In the genomic region with DNA sequence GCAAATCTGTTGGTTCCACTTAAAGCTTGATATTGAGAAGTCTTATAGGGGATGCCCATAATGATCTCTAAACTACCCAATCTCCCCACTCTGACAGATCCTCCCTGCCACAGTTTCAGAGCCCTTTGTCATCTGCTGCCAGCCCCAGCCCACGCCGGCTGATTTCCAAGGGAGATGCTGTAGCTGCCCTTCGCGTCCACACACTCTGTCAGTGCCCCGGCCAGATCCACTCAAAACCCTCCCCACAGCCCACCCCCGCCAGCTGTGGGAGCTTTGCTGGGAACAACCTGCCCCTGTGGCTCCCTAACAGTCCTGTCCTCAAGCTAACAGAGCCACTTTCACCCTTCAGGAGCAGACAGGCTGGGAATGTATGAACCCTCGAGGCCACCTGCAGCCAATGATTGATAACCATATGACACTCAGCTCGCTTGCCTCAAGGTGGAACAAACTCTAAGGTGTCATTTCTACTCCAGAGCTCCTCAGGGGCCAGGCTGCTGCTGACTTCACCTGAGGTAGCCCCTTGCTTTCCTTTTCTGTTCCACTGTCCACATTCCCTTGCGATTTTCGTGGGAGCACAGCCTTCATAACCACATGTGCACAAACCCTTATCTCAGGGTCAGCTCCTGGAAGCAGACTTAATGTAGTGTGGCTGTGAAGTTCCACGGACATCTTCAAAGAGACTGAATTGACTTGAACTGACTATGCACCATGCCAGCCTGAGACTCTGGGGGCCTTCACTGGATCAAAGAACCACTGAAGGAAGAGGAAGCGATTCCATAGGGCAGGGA, we compare ENCODE assay signal across 23 cellular contexts.
DNase-seq lines count a peak whose midpoint lies in the region; ATAC-seq and TF ChIP-seq lines count a peak whose summit lies in the region.
"Had no signal": no experiment of that assay in that cellular context is flagged by ENCODE, and none has a peak within 500 bp of the region (broad histone marks: within the 10 kb centered on the region; RNA-seq: fewer than 3 reads in every experiment).

No MANE protein-coding gene starts in this region.

- no peak overlapping the region for H3K14ac ChIP-seq in neuronal stem cell (ENCODE audit: low read length)

- no peak overlapping the region for H2AFZ ChIP-seq in PC-3 (ENCODE audit: low read length)
- H2AFZ ChIP-seq in neuronal stem cell (ENCODE audit: low read length) = no peak overlapping the region
- H2AFZ ChIP-seq in OCI-LY7 (ENCODE audit: low read length) = no peak overlapping the region
- H2AFZ ChIP-seq: GM23248 had no signal

- intact Hi-C loops in PC-3 (cut with micrococcal nuclease) (no loop called here), OCI-LY7 (cut with micrococcal nuclease; ENCODE audit: unreplicated experiment) (no loop called here)

- H4K20me1 ChIP-seq in BLaER1 (no peaks in the 10 kb centered on the region), PC-3 (ENCODE audit: low read length) (no peaks in the 10 kb centered on the region), OCI-LY7 (ENCODE audit: insufficient read depth, low read length) (no peaks in the 10 kb centered on the region)

- H3K27ac ChIP-seq in BLaER1 = no peak overlapping the region
- H3K27ac ChIP-seq in PC-3 (ENCODE audit: low read length) = peak overlapping the region; percentile 80
- H3K27ac ChIP-seq in epithelial cell of prostate = peak overlapping the region; percentile 81
- no peak overlapping the region for H3K27ac ChIP-seq in neuronal stem cell (replicated peaks; ENCODE audit: low read length)
- no peak overlapping the region for H3K27ac ChIP-seq in OCI-LY7 (ENCODE audit: low read depth, low read length, poor library complexity, severe bottlenecking)
- H3K27ac ChIP-seq: GM23248, KMS-11 had no signal

- H3K18ac ChIP-seq in neuronal stem cell (ENCODE audit: low read length) = peak overlapping the region; percentile 23

- TF ChIP-seq CTCF in PC-3 (conservative IDR thresholded peaks at IDR 0.05; ENCODE audit: low read depth, low read length) = no peak
- no peak for TF ChIP-seq CTCF in OCI-LY7 (conservative IDR thresholded peaks at IDR 0.05; ENCODE audit: low read length)

- H3K9me3 ChIP-seq in BLaER1 (no peaks in the 10 kb centered on the region), PC-3 (ENCODE audit: low read length) (no peaks in the 10 kb centered on the region), neuronal stem cell (replicated peaks in 1 of 2; ENCODE audit: control insufficient read depth in 2 of 2, insufficient read depth in 1 of 2, low read depth in 1 of 2, low read length in 2 of 2) (no peaks in the 10 kb centered on the region), OCI-LY7 (ENCODE audit: low read length) (no peaks in the 10 kb centered on the region)
- H3K9me3 ChIP-seq: HAP-1, SK-N-SH had no signal

- WGBS in neuronal stem cell (ENCODE audit: extremely low coverage in 2 of 2, insufficient read length in 2 of 2, insufficient replicate concordance in 1 of 2), 2 donors = no CpG with 5 or more reads among the region's 12 CpGs

- H3K27me3 ChIP-seq in BLaER1 = no peaks in the 10 kb centered on the region
- H3K27me3 ChIP-seq in PC-3 (ENCODE audit: low read length) = no peaks in the 10 kb centered on the region
- H3K27me3 ChIP-seq in neuronal stem cell (ENCODE audit: control insufficient read depth in 3 of 3, insufficient read depth in 3 of 3, low read depth in 1 of 3, low read length in 3 of 3) = no peaks in the 10 kb centered on the region

- ATAC-seq in PC-3 (no peak), GM18867 (IDR thresholded peaks at IDR 0.05; ENCODE audit: unreplicated experiment) (no peak)
- no peak for ATAC-seq in activated T-cell treated with anti-CD3 and anti-CD28 coated beads, Interleukin-2, amount 50 U/mL, for 4 hours

- BruUV-seq in PC-3 (replicated peaks; lab: Mats Ljungman, UMichigan) (no TSS peak), OCI-LY7 (replicated peaks; lab: Mats Ljungman, UMichigan) (no TSS peak)

- H2BK120ac ChIP-seq in neuronal stem cell (ENCODE audit: low read depth, low read length) = no peak overlapping the region

- no peak overlapping the region for H3K9ac ChIP-seq in BLaER1
- H3K9ac ChIP-seq in PC-3 (ENCODE audit: low read length) = no peak overlapping the region
- no peak overlapping the region for H3K9ac ChIP-seq in neuronal stem cell (ENCODE audit: low read depth, low read length, poor library complexity)
- H3K9ac ChIP-seq: KMS-11, SK-N-SH had no signal

- H2BK5ac ChIP-seq in neuronal stem cell (ENCODE audit: low read length) = no peak overlapping the region

- no peak overlapping the region for H2AK5ac ChIP-seq in neuronal stem cell (ENCODE audit: low read depth, low read length)

- H4K91ac ChIP-seq in neuronal stem cell (ENCODE audit: low read depth, low read length, poor library complexity) = no peak overlapping the region

- no peaks in the 10 kb centered on the region for H3K9me3 Mint-ChIP-seq in activated T-cell treated with anti-CD3 and anti-CD28 coated beads, Interleukin-2, amount 50 U/mL, for 4 hours
- H3K9me3 Mint-ChIP-seq: CD14-positive monocyte had no signal

- H3K79me2 ChIP-seq in PC-3 (ENCODE audit: low read length) = no peaks in the 10 kb centered on the region
- no peaks in the 10 kb centered on the region for H3K79me2 ChIP-seq in OCI-LY7 (ENCODE audit: insufficient read depth, low read depth, low read length)

- no peaks in the 10 kb centered on the region for H3K79me1 ChIP-seq in neuronal stem cell (ENCODE audit: low read depth, low read length)

- POLR2A ChIA-PET in PC-3 (lab: Charles Lee; ENCODE audit: unreplicated experiment) (no interaction called here), OCI-LY7 (lab: Charles Lee) (interaction anchor here (0.6 to 1.7 kb wide), 4 partner anchors 15 to 132 kb away, joined by 3 read pairs; partner anchors contain the start of gene LGALSL)

- peaks cover 12% of the 10 kb centered on the region for H3K27me3 Mint-ChIP-seq in activated T-cell treated with anti-CD3 and anti-CD28 coated beads, Interleukin-2, amount 50 U/mL, for 4 hours (ENCODE audit: low read depth)

- H3F3A ChIP-seq in PC-3 (ENCODE audit: low read length, unreplicated experiment) = peaks cover 5% of the 10 kb centered on the region

- H3K4me1 ChIP-seq in BLaER1 (peaks cover 22% of the 10 kb centered on the region), PC-3 (ENCODE audit: insufficient read depth, low read length) (peaks cover 47% of the 10 kb centered on the region), neuronal stem cell (ENCODE audit: control insufficient read depth in 2 of 2, insufficient read depth in 1 of 2, low read depth in 1 of 2, low read length in 2 of 2) (peaks cover 5 to 9% of the 10 kb centered on the region in 2 donors), OCI-LY7 (ENCODE audit: insufficient read depth, low read length, poor library complexity, severe bottlenecking) (peaks cover 39% of the 10 kb centered on the region)
- H3K4me1 ChIP-seq: HAP-1 had no signal

- H3K9me2 ChIP-seq in PC-3 (replicated peaks; ENCODE audit: low read length) (no peaks in the 10 kb centered on the region), OCI-LY7 (ENCODE audit: insufficient read depth, low read length) (no peaks in the 10 kb centered on the region)
- H3K9me2 ChIP-seq: SK-N-SH had no signal

- H3K4me2 ChIP-seq in BLaER1 = peak overlapping the region; percentile 17; the same call in 1 of the 2 replicates
- no peak overlapping the region for H3K4me2 ChIP-seq in PC-3 (ENCODE audit: low read length)
- no peak overlapping the region for H3K4me2 ChIP-seq in neuronal stem cell (ENCODE audit: insufficient read depth, low read length, poor library complexity, severe bottlenecking)
- no peak overlapping the region for H3K4me2 ChIP-seq in OCI-LY7 (ENCODE audit: low read length)
- H3K4me2 ChIP-seq: KMS-11, SK-N-SH had no signal

- H3K4ac ChIP-seq in neuronal stem cell (ENCODE audit: low read length) = no peak overlapping the region

- CTCF ChIA-PET in PC-3 (lab: Charles Lee) = no interaction called here
- CTCF ChIA-PET in OCI-LY7 (lab: Charles Lee; ENCODE audit: unreplicated experiment) = interaction anchor here (1.4 kb wide), 1 partner anchor 30 kb away, joined by 6 read pairs; no protein-coding TSS in a partner anchor

- H3K4me3 ChIP-seq in BLaER1 (no peak overlapping the region), PC-3 (ENCODE audit: low read length) (no peak overlapping the region), neuronal stem cell (ENCODE audit: low read length in 2 of 2) (no peak overlapping the region), OCI-LY7 (ENCODE audit: low read depth, low read length, poor library complexity, severe bottlenecking) (no peak overlapping the region)
- H3K4me3 ChIP-seq: GM23248, HAP-1 had no signal

- DNase-seq in PC-3 = no peak
- no peak for DNase-seq in epithelial cell of prostate (ENCODE audit: low read depth, low spot score)
- DNase-seq in neuronal stem cell (ENCODE audit: low spot score) = no peak
- no peak for DNase-seq in activated T-cell treated with anti-CD3 and anti-CD28 coated beads, Interleukin-2, amount 50 U/mL, for 4 hours
- no peak for DNase-seq in midbrain (lab: John Stamatoyannopoulos, UW)
- DNase-seq in OCI-LY7 (ENCODE audit: low spot score) = no peak
- DNase-seq: AML-193, DMS79, GM23248, MV-4-11, NCI-H1105 treated with DMSO at 0.1 percent for 48 hours, NCI-H2029 treated with DMSO at 0.1 percent for 48 hours, NCI-H2171 treated with DMSO at 0.1 percent for 48 hours, NCI-H446, NCI-H526 treated with DMSO at 0.1 percent for 48 hours, RPMI8226, SIG-M5, SK-N-SH had no signal

- H2BK12ac ChIP-seq in neuronal stem cell (ENCODE audit: low read length) = no peak overlapping the region

- no peak overlapping the region for H4K8ac ChIP-seq in neuronal stem cell (ENCODE audit: low read depth, low read length)

- no peak overlapping the region for H2BK15ac ChIP-seq in neuronal stem cell (ENCODE audit: low read length)

- no peak overlapping the region for H3K23ac ChIP-seq in neuronal stem cell (ENCODE audit: low read depth, low read length, poor library complexity)

- peaks cover 3% of the 10 kb centered on the region for H3K4me1 Mint-ChIP-seq in activated T-cell treated with anti-CD3 and anti-CD28 coated beads, Interleukin-2, amount 50 U/mL, for 4 hours (ENCODE audit: low read depth)

- no peaks in the 10 kb centered on the region for H3K36me3 Mint-ChIP-seq in activated T-cell treated with anti-CD3 and anti-CD28 coated beads, Interleukin-2, amount 50 U/mL, for 4 hours (ENCODE audit: insufficient read depth)
- H3K36me3 Mint-ChIP-seq: CD14-positive monocyte had no signal

- no peak overlapping the region for H3K4me3 Mint-ChIP-seq in activated T-cell treated with anti-CD3 and anti-CD28 coated beads, Interleukin-2, amount 50 U/mL, for 4 hours
- H3K4me3 Mint-ChIP-seq: CD14-positive monocyte had no signal

- H3K36me3 ChIP-seq in BLaER1 (no peaks in the 10 kb centered on the region), PC-3 (ENCODE audit: low read depth, low read length) (no peaks in the 10 kb centered on the region), neuronal stem cell (replicated peaks in 1 of 2; ENCODE audit: control insufficient read depth in 2 of 2, insufficient read depth in 2 of 2, low read length in 2 of 2) (no peaks in the 10 kb centered on the region), OCI-LY7 (ENCODE audit: insufficient read depth, low read length) (no peaks in the 10 kb centered on the region)
- H3K36me3 ChIP-seq: HAP-1 had no signal

Comparison
In these comparisons a context has a peak if more than half of its experiments do, and no peak if none do; other contexts are left out.
1. H3K27ac ChIP-seq: peak in PC-3 (single experiment) and epithelial cell of prostate (single experiment); none in BLaER1 (single experiment), neuronal stem cell (single experiment) and OCI-LY7 (single experiment).